Comparison of ENCODE assay signal across 11 cellular contexts in genomic region chr17:27573971-27574525, GRCh38. TPM values are rescaled to one million over a fixed set of nuclear protein-coding genes. Genes with fewer than 3 reads are reported as not detected.
DNase-seq lines count a peak whose midpoint lies in the region; ATAC-seq and TF ChIP-seq lines count a peak whose summit lies in the region.
"Had no signal": no experiment of that assay in that cellular context is flagged by ENCODE, and none has a peak within 500 bp of the region (broad histone marks: within the 10 kb centered on the region; RNA-seq: fewer than 3 reads in every experiment).

No MANE protein-coding gene starts in this region.

- no peak overlapping the region for H3K23ac ChIP-seq in mesenchymal stem cell (ENCODE audit: low read length in 2 of 2)

- H3K4me3 ChIP-seq in adrenal gland: no peak overlapping the region
- no peak overlapping the region for H3K4me3 ChIP-seq in mesenchymal stem cell (ENCODE audit: insufficient read depth in 1 of 2, low read depth in 1 of 2, low read length in 2 of 2)
- H3K4me3 ChIP-seq in prostate gland: no peak overlapping the region
- no peak overlapping the region for H3K4me3 ChIP-seq in suprapubic skin
- H3K4me3 ChIP-seq: neural progenitor cell had no signal

- H3K27me3 ChIP-seq in adrenal gland (no peaks in the 10 kb centered on the region), mesenchymal stem cell (ENCODE audit: control insufficient read depth in 1 of 2, insufficient read depth in 1 of 2, low read length in 2 of 2) (no peaks in the 10 kb centered on the region), prostate gland (replicated peaks; ENCODE audit: insufficient read depth) (no peaks in the 10 kb centered on the region), suprapubic skin (no peaks in the 10 kb centered on the region)
- H3K27me3 ChIP-seq: neural progenitor cell had no signal

- no peak overlapping the region for H3K14ac ChIP-seq in mesenchymal stem cell (ENCODE audit: low read length in 2 of 2)

- no peak overlapping the region for H2BK15ac ChIP-seq in mesenchymal stem cell (ENCODE audit: low read depth, poor library complexity, severe bottlenecking)

- H2BK5ac ChIP-seq in mesenchymal stem cell (ENCODE audit: low read depth, low read length, poor library complexity, severe bottlenecking): no peak overlapping the region

- DNase-seq in CMK (ENCODE audit: low read depth): peak; percentile 88
- DNase-seq in HT1080 (ENCODE audit: low read depth): peak; percentile 18
- peak; percentile 56 to 79 (median 68) for DNase-seq in adrenal gland
- DNase-seq in mesenchymal stem cell: peak; percentile 64
- no peak for DNase-seq in prostate gland (ENCODE audit: low spot score)
- DNase-seq in suprapubic skin (ENCODE audit: low spot score in 2 of 2): no peak
- no peak for DNase-seq in stimulated activated naive CD4-positive, alpha-beta T cell treated with Interleukin-2 at 50 U/mL for 16 hours (lab: John Stamatoyannopoulos, UW)
- DNase-seq: DND-41, NCI-H748 treated with DMSO at 0.1 percent for 48 hours had no signal

- peak overlapping the region; percentile 34 for H4K91ac ChIP-seq in mesenchymal stem cell (ENCODE audit: low read length)

- no peak overlapping the region for H3K9ac ChIP-seq in mesenchymal stem cell (ENCODE audit: low read length)
- H3K9ac ChIP-seq: neural progenitor cell had no signal

- H4K8ac ChIP-seq in mesenchymal stem cell (ENCODE audit: low read length): no peak overlapping the region

- 28 to 51% (median 41%) methylated on average over 4 of the region's 4 CpGs for WGBS in adrenal gland, 4 donors
- 45% methylated on average over 4 of the region's 4 CpGs for WGBS in mesenchymal stem cell
- 72% methylated on average over 4 of the region's 4 CpGs for WGBS in prostate gland
- 70% methylated on average over 4 of the region's 4 CpGs for WGBS in suprapubic skin

- intact Hi-C loops in adrenal gland (cut with DNase I): no loop called here
- intact Hi-C loops in prostate gland (cut with DNase I): no loop called here

- H3K4ac ChIP-seq in mesenchymal stem cell (ENCODE audit: low read depth in 1 of 2, low read length in 2 of 2): peak overlapping the region; percentile 34 to 51

- TF ChIP-seq CTCF in adrenal gland (IDR thresholded peaks at IDR 0.05) (peak in 4 of 6 experiments; percentile 29 to 30 (median 30)), prostate gland (IDR thresholded peaks at IDR 0.05) (no peak), suprapubic skin (IDR thresholded peaks at IDR 0.05) (no peak)

- H3K36me3 ChIP-seq in adrenal gland (replicated peaks in 1 of 2) (no peaks in the 10 kb centered on the region), mesenchymal stem cell (ENCODE audit: control insufficient read depth in 1 of 2, insufficient read depth in 2 of 2, low read depth in 1 of 2, low read length in 2 of 2) (no peaks in the 10 kb centered on the region), prostate gland (no peaks in the 10 kb centered on the region), suprapubic skin (no peaks in the 10 kb centered on the region)
- H3K36me3 ChIP-seq: neural progenitor cell had no signal

- H3K18ac ChIP-seq in mesenchymal stem cell (ENCODE audit: low read depth in 1 of 2, low read length in 2 of 2): peak overlapping the region; percentile 19 to 54

- TF ChIP-seq POLR2A in adrenal gland (IDR thresholded peaks at IDR 0.05): no peak
- TF ChIP-seq POLR2A in prostate gland (IDR thresholded peaks at IDR 0.05): no peak
- TF ChIP-seq POLR2A in suprapubic skin (IDR thresholded peaks at IDR 0.05): no peak

- TF ChIP-seq EP300 in suprapubic skin (IDR thresholded peaks at IDR 0.05): no peak

- H3K27ac ChIP-seq in adrenal gland (peak overlapping the region in 3 of 5 donors; percentile 40 to 76 (median 71)), mesenchymal stem cell (ENCODE audit: low read length, poor library complexity, severe bottlenecking) (no peak overlapping the region), prostate gland (no peak overlapping the region), suprapubic skin (no peak overlapping the region)
- H3K27ac ChIP-seq: neural progenitor cell had no signal

- H3K4me1 ChIP-seq in adrenal gland (replicated peaks in 1 of 2) (peaks cover 41 to 65% of the 10 kb centered on the region in 2 donors), mesenchymal stem cell (ENCODE audit: control insufficient read depth, insufficient read depth, low read depth, low read length) (peaks cover 36% of the 10 kb centered on the region), prostate gland (replicated peaks) (no peaks in the 10 kb centered on the region), suprapubic skin (peaks cover 10% of the 10 kb centered on the region)

- peaks cover 41% of the 10 kb centered on the region for H3K79me1 ChIP-seq in mesenchymal stem cell (replicated peaks; ENCODE audit: low read length, poor library complexity, severe bottlenecking)

- H2BK120ac ChIP-seq in mesenchymal stem cell (ENCODE audit: low read depth, low read length): no peak overlapping the region

- no peak overlapping the region for H3K4me2 ChIP-seq in mesenchymal stem cell (ENCODE audit: low read length, poor library complexity, severe bottlenecking)
- H3K4me2 ChIP-seq: neural progenitor cell had no signal

- peak overlapping the region; percentile 33 for H2AK5ac ChIP-seq in mesenchymal stem cell (ENCODE audit: low read length, severe bottlenecking)

- H3K9me3 ChIP-seq in adrenal gland (replicated peaks in 1 of 3) (no peaks in the 10 kb centered on the region), mesenchymal stem cell (ENCODE audit: control insufficient read depth, low read length) (no peaks in the 10 kb centered on the region), prostate gland (no peaks in the 10 kb centered on the region), suprapubic skin (no peaks in the 10 kb centered on the region)

- ATAC-seq in esophagus mucosa: no peak

- peak overlapping the region in 1 of 2 experiments; percentile 32 for H2BK12ac ChIP-seq in mesenchymal stem cell (ENCODE audit: low read length in 2 of 2)

- H2AFZ ChIP-seq in mesenchymal stem cell (ENCODE audit: low read depth, low read length): no peak overlapping the region
- H2AFZ ChIP-seq: neural progenitor cell had no signal

RNA-seq across cellular contexts. Expression of gene LGALS9, which starts 56.9 kb away (rescaled TPM):
- total RNA-seq in HT1080 (2014; rRNA removed; shearing (Covaris generic)): 0.33 and 0.68 TPM in 2 replicates
- polyA plus RNA-seq in HT1080 (2015; cell fraction: cytosol; rRNA removed): 0.92 and 1.2 TPM in 2 replicates
- polyA plus RNA-seq in HT1080 (2015; cell fraction: nucleus; rRNA removed): 0.55 and 1.1 TPM in 2 replicates
- 10 to 100 TPM; 22.0 to 87.7 (median 50.8) TPM for total RNA-seq in adrenal gland
- polyA plus RNA-seq in adrenal gland: 10 to 100 TPM; 33.8 to 74.3 (median 39.0) TPM
- 1.2 TPM for polyA plus RNA-seq in mesenchymal stem cell (2013, experiment 1 of 2)
- 1.2 TPM for polyA plus RNA-seq in mesenchymal stem cell (2013, experiment 2 of 2)
- 10 to 100 TPM in 1 of 2 donors, 1 to 10 TPM in 1; 7.2 to 16.7 TPM for total RNA-seq in prostate gland
- 10 to 100 TPM in 2 of 4 donors, 1 to 10 TPM in 2; 9.5 to 10.6 (median 10.1) TPM for total RNA-seq in suprapubic skin
- 22.6 TPM for total RNA-seq in esophagus mucosa

Comparison
In these comparisons a context has a peak if more than half of its experiments do, and no peak if none do; other contexts are left out.
1. DNase-seq: peak in CMK (single experiment), HT1080 (single experiment), adrenal gland (7 of 7) and mesenchymal stem cell (single experiment); none in prostate gland (single experiment), suprapubic skin (0 of 2) and stimulated activated naive CD4-positive, alpha-beta T cell treated with Interleukin-2 at 50 U/mL for 16 hours (single experiment).
2. H3K27ac ChIP-seq: peak in adrenal gland (3 of 5); none in mesenchymal stem cell (single experiment), prostate gland (0 of 2) and suprapubic skin (single experiment).
3. CTCF ChIP-seq: peak in adrenal gland (4 of 6); none in prostate gland (0 of 4) and suprapubic skin (0 of 2).